In genomic region chr1:74474585-74474984, GRCh38 we compare ENCODE assay signal across 1 cellular context.
A peak's percentile ranks its signal among the peaks of the same experiment; 100 is the strongest.
TF ChIP-seq lines count a peak whose summit lies in the region.

No MANE protein-coding gene starts in this region.

TF ChIP-seq in SK-N-SH treated with all-trans-retinoic acid at 6 μM for 48 hours, 23 proteins besides CTCF, POLR2A, EP300 and RAD21 (continued from another document):
- peak; percentile 87 for TF ChIP-seq ZC3H10 (CRISPR knock-in tag; IDR thresholded peaks at IDR 0.05)
- no peak for TF ChIP-seq RARB (CRISPR knock-in tag; IDR thresholded peaks at IDR 0.05)
- TF ChIP-seq SNAI2 (CRISPR knock-in tag; IDR thresholded peaks at IDR 0.05): no peak
- no peak for TF ChIP-seq CSRNP3 (CRISPR knock-in tag; IDR thresholded peaks at IDR 0.05)
- TF ChIP-seq CREB5 (CRISPR knock-in tag; IDR thresholded peaks at IDR 0.05; ENCODE audit: low read depth): no peak
- no peak for TF ChIP-seq ZFP30 (CRISPR knock-in tag; IDR thresholded peaks at IDR 0.05)
- no peak for TF ChIP-seq BACH2 (CRISPR knock-in tag; IDR thresholded peaks at IDR 0.05; ENCODE audit: borderline replicate concordance)
- no peak for TF ChIP-seq CSDC2 (CRISPR knock-in tag; IDR thresholded peaks at IDR 0.05)
